Comparison of ENCODE assay signal across 1 cellular context in genomic region chr14:77143071-77143470, GRCh38.
A peak's percentile ranks its signal among the peaks of the same experiment; 100 is the strongest.
TF ChIP-seq lines count a peak whose summit lies in the region.

No MANE protein-coding gene starts in this region.

TF ChIP-seq in H1, 55 proteins besides CTCF, POLR2A, EP300 and RAD21:
- TF ChIP-seq MAFK (IDR thresholded peaks at IDR 0.05; ENCODE audit: low read depth, low read length) (no peak), MAX (IDR thresholded peaks at IDR 0.05) (peak; percentile 53; the same call in 1 of the 2 replicates), SIN3A (conservative IDR thresholded peaks at IDR 0.05 in 1 of 2, IDR thresholded peaks at IDR 0.05 in 1 of 2; ENCODE audit: low read depth in 1 of 2, low read length in 2 of 2) (peak; percentile 28 to 76; a peak in 2 of 4 replicates), TBP (IDR thresholded peaks at IDR 0.05; ENCODE audit: low read depth, low read length) (no peak), BRCA1 (IDR thresholded peaks at IDR 0.05; ENCODE audit: low read depth, low read length) (no peak), HDAC2 (IDR thresholded peaks at IDR 0.05; ENCODE audit: borderline replicate concordance in 1 of 2, low read depth in 2 of 2, low read length in 2 of 2) (no peak)
